Comparison of ENCODE assay signal across 23 cellular contexts in the genomic region with DNA sequence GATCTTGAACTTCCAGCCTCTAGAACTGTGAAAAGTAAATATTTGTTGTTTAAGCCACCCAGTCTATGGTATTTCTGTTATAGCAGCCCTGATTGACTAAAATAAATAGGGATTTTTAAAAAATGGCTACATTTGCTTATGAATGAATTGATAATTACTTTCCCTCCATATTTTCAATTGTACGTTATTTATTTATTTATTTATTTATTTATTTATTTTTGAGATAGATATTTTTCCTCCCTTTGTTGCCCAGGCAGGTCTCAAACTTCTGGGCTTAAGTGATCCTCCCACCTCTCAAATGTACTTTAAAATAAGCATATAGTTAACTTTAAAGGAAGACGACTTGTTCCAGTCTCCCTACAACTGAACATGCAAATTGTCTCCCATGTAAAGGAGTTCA.
A peak's percentile ranks its signal among the peaks of the same experiment; 100 is the strongest.
DNase-seq lines count a peak whose midpoint lies in the region; ATAC-seq, FAIRE-seq and TF ChIP-seq lines count a peak whose summit lies in the region.
"Had no signal": no experiment of that assay in that cellular context is flagged by ENCODE, and none has a peak within 500 bp of the region (broad histone marks: within the 10 kb centered on the region; RNA-seq: fewer than 3 reads in every experiment).

No MANE protein-coding gene starts in this region.

- H3K4me1 Mint-ChIP-seq in endodermal cell, result peaks cover 16% of the 10 kb centered on the region
- H3K4me1 Mint-ChIP-seq: B cell; CD14-positive monocyte; CD4-positive, alpha-beta memory T cell; CD4-positive, CD25-positive, alpha-beta regulatory T cell had no signal

- TF ChIP-seq CTCF in HEK293 (tag by site-specific recombination; IDR thresholded peaks at IDR 0.05), result no peak
- no peak for TF ChIP-seq CTCF in endodermal cell (conservative IDR thresholded peaks at IDR 0.05)
- no peak for TF ChIP-seq CTCF in BE2C (IDR thresholded peaks at IDR 0.05; ENCODE audit: low read depth, low read length)

- H3K36me3 ChIP-seq in HEK293 (ENCODE audit: control insufficient read depth in 2 of 2, insufficient read depth in 1 of 2, low read length in 2 of 2) (no peaks in the 10 kb centered on the region), endodermal cell (ENCODE audit: control insufficient read depth, insufficient read depth, low read length) (no peaks in the 10 kb centered on the region), BE2C (no peaks in the 10 kb centered on the region)
- H3K36me3 ChIP-seq: BLaER1 had no signal

- FAIRE-seq in G401.6 (lab: Jason Lieb, UNC), result peak; percentile 79
- FAIRE-seq in frontal cortex (lab: Jason Lieb, UNC), result peak; percentile 15
- no peak for FAIRE-seq in HTR-8/SVneo (lab: Jason Lieb, UNC)
- FAIRE-seq: A204.1, GM12891, GM19239 had no signal

- no peak overlapping the region for H3K27ac Mint-ChIP-seq in endodermal cell
- H3K27ac Mint-ChIP-seq: B cell; CD14-positive monocyte; CD4-positive, CD25-positive, alpha-beta regulatory T cell had no signal

- peaks cover 9% of the 10 kb centered on the region for H3K9me3 Mint-ChIP-seq in endodermal cell

- H3K27ac ChIP-seq in HEK293 (ENCODE audit: extremely low read depth, low read depth, low read length), result no peak overlapping the region
- no peak overlapping the region for H3K27ac ChIP-seq in endodermal cell (ENCODE audit: low read depth, low read length)
- H3K27ac ChIP-seq: BLaER1 had no signal

- DNase-seq in endodermal cell (no peak), frontal cortex (ENCODE audit: low spot score in 2 of 2) (no peak), BE2C (no peak), HTR-8/SVneo (ENCODE audit: insufficient read length, low spot score) (no peak), HPDE6-E6E7 (ENCODE audit: extremely low spot score) (no peak)
- DNase-seq: 8988T; AML-193; C1 segment of cervical spinal cord; Caco-2; Calu3; CD4-positive, alpha-beta memory T cell; CD4-positive, CD25-positive, alpha-beta regulatory T cell; DMS79 treated with DMSO at 0.1 percent for 48 hours; GDM1 had no signal

- H3K36me3 Mint-ChIP-seq in endodermal cell (ENCODE audit: low read depth), result no peaks in the 10 kb centered on the region
- H3K36me3 Mint-ChIP-seq: CD14-positive monocyte; CD4-positive, alpha-beta memory T cell; CD4-positive, CD25-positive, alpha-beta regulatory T cell had no signal

- no peak for ATAC-seq in HG02763 (IDR thresholded peaks at IDR 0.05; ENCODE audit: unreplicated experiment)

- WGBS in endodermal cell (ENCODE audit: insufficient coverage in 1 of 2, insufficient read length in 1 of 2), 2 experiments, result 93% methylated on average over 1 of the region's 2 CpGs; no CpG with 5 or more reads in 1 of the 2 experiments

- CTCF ChIA-PET in HEK293 (lab: Yijun Ruan, JAX), result interaction anchor here (0.7 kb wide), 1 partner anchor 66 kb away, joined by 5 read pairs; no protein-coding TSS in a partner anchor

- H3K9me3 ChIP-seq in HEK293 (ENCODE audit: control insufficient read depth, insufficient read depth, low read depth, low read length) (no peaks in the 10 kb centered on the region; the same call in 1 of the 2 replicates), endodermal cell (ENCODE audit: control insufficient read depth, low read length) (peaks cover 20% of the 10 kb centered on the region), BE2C (no peaks in the 10 kb centered on the region)
- H3K9me3 ChIP-seq: Caco-2 had no signal

- POLR2A ChIA-PET in HEK293 (lab: Yijun Ruan, JAX), result no interaction called here

- H3K9ac ChIP-seq in endodermal cell (ENCODE audit: extremely low read depth, low read length, poor library complexity, severe bottlenecking), result no peak overlapping the region
- H3K9ac ChIP-seq: BLaER1 had no signal

- peaks cover 4% of the 10 kb centered on the region for H3K27me3 Mint-ChIP-seq in endodermal cell (ENCODE audit: insufficient read depth)

- no peaks in the 10 kb centered on the region for H3K4me1 ChIP-seq in HEK293 (ENCODE audit: control insufficient read depth, insufficient read depth, low read length)
- H3K4me1 ChIP-seq in endodermal cell (ENCODE audit: control insufficient read depth, insufficient read depth, low read length), result peaks cover 8% of the 10 kb centered on the region
- H3K4me1 ChIP-seq in BE2C, result no peaks in the 10 kb centered on the region
- H3K4me1 ChIP-seq: BLaER1, Caco-2 had no signal

- H3K4me3 ChIP-seq in HEK293 (ENCODE audit: low read depth, low read length), result no peak overlapping the region
- H3K4me3 ChIP-seq in endodermal cell (ENCODE audit: low read length), result peak overlapping the region; percentile 69
- no peak overlapping the region for H3K4me3 ChIP-seq in BE2C (ENCODE audit: low read depth, low read length)
- H3K4me3 ChIP-seq: BLaER1 had no signal

- H3K27me3 ChIP-seq in endodermal cell (ENCODE audit: control insufficient read depth, insufficient read depth, low read length, poor library complexity, severe bottlenecking), result no peaks in the 10 kb centered on the region
- H3K27me3 ChIP-seq in BE2C, result no peaks in the 10 kb centered on the region
- H3K27me3 ChIP-seq: BLaER1 had no signal

- no peak overlapping the region for H3K4me3 Mint-ChIP-seq in endodermal cell
- H3K4me3 Mint-ChIP-seq: B cell; CD14-positive monocyte; CD4-positive, alpha-beta memory T cell; CD4-positive, CD25-positive, alpha-beta regulatory T cell had no signal

TF ChIP-seq in HEK293, 187 proteins besides CTCF, POLR2A, EP300 and RAD21 (continues in another document):
- TF ChIP-seq, protein P1, sequence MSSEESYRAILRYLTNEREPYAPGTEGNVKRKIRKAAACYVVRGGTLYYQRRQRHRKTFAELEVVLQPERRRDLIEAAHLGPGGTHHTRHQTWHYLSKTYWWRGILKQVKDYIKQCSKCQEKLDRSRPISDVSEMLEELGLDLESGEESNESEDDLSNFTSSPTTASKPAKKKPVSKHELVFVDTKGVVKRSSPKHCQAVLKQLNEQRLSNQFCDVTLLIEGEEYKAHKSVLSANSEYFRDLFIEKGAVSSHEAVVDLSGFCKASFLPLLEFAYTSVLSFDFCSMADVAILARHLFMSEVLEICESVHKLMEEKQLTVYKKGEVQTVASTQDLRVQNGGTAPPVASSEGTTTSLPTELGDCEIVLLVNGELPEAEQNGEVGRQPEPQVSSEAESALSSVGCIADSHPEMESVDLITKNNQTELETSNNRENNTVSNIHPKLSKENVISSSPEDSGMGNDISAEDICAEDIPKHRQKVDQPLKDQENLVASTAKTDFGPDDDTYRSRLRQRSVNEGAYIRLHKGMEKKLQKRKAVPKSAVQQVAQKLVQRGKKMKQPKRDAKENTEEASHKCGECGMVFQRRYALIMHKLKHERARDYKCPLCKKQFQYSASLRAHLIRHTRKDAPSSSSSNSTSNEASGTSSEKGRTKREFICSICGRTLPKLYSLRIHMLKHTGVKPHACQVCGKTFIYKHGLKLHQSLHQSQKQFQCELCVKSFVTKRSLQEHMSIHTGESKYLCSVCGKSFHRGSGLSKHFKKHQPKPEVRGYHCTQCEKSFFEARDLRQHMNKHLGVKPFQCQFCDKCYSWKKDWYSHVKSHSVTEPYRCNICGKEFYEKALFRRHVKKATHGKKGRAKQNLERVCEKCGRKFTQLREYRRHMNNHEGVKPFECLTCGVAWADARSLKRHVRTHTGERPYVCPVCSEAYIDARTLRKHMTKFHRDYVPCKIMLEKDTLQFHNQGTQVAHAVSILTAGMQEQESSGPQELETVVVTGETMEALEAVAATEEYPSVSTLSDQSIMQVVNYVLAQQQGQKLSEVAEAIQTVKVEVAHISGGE (tag by site-specific recombination; conservative IDR thresholded peaks at IDR 0.05; ENCODE audit: low read depth), result peak; percentile 53
- TF ChIP-seq ZNF624 (tag by site-specific recombination; IDR thresholded peaks at IDR 0.05) (no peak), ZNF140 (tag by site-specific recombination; IDR thresholded peaks at IDR 0.05) (peak; percentile 33; the same call in 1 of the 2 replicates), ZNF658 (tag by site-specific recombination; IDR thresholded peaks at IDR 0.05) (no peak), ZNF175 (tag by site-specific recombination; IDR thresholded peaks at IDR 0.05) (no peak), ZNF561 (tag by site-specific recombination; IDR thresholded peaks at IDR 0.05; ENCODE audit: borderline replicate concordance) (no peak), KLF9 (tag by site-specific recombination; IDR thresholded peaks at IDR 0.05; ENCODE audit: low read depth) (no peak), ZBTB21 (tag by site-specific recombination; IDR thresholded peaks at IDR 0.05) (0 out of 2 replicates have a peak, but pooled peaks have one; percentile 24), ZNF433 (tag by site-specific recombination; IDR thresholded peaks at IDR 0.05; ENCODE audit: low read depth) (0 out of 2 replicates have a peak, but pooled peaks have one; percentile 36), ZBTB48 (tag by site-specific recombination; IDR thresholded peaks at IDR 0.05) (no peak), ZSCAN23 (tag by site-specific recombination; IDR thresholded peaks at IDR 0.05) (no peak), ZNF837 (tag by site-specific recombination; IDR thresholded peaks at IDR 0.05) (no peak), ZNF394 (tag by site-specific recombination; IDR thresholded peaks at IDR 0.05; ENCODE audit: borderline replicate concordance) (peak; percentile 82; the same call in 1 of the 2 replicates), ZNF555 (tag by site-specific recombination; conservative IDR thresholded peaks at IDR 0.05) (peak; percentile 43), ZNF112 (tag by site-specific recombination; IDR thresholded peaks at IDR 0.05) (no peak), ZNF544 (tag by site-specific recombination; IDR thresholded peaks at IDR 0.05) (no peak), RBAK (tag by site-specific recombination; IDR thresholded peaks at IDR 0.05) (no peak), GLIS2 (tag by site-specific recombination; IDR thresholded peaks at IDR 0.05) (no peak), SCRT2 (tag by site-specific recombination; IDR thresholded peaks at IDR 0.05) (no peak), ZNF37A (tag by site-specific recombination; IDR thresholded peaks at IDR 0.05) (no peak), GLI2 (tag by site-specific recombination; IDR thresholded peaks at IDR 0.05; ENCODE audit: borderline replicate concordance, low read depth) (no peak)
- TF ChIP-seq, protein P2, sequence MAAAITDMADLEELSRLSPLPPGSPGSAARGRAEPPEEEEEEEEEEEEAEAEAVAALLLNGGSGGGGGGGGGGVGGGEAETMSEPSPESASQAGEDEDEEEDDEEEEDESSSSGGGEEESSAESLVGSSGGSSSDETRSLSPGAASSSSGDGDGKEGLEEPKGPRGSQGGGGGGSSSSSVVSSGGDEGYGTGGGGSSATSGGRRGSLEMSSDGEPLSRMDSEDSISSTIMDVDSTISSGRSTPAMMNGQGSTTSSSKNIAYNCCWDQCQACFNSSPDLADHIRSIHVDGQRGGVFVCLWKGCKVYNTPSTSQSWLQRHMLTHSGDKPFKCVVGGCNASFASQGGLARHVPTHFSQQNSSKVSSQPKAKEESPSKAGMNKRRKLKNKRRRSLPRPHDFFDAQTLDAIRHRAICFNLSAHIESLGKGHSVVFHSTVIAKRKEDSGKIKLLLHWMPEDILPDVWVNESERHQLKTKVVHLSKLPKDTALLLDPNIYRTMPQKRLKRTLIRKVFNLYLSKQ (tag by site-specific recombination; IDR thresholded peaks at IDR 0.05; ENCODE audit: borderline replicate concordance), result no peak
